Comparison of ENCODE assay signal across 8 cellular contexts in the genomic region with DNA sequence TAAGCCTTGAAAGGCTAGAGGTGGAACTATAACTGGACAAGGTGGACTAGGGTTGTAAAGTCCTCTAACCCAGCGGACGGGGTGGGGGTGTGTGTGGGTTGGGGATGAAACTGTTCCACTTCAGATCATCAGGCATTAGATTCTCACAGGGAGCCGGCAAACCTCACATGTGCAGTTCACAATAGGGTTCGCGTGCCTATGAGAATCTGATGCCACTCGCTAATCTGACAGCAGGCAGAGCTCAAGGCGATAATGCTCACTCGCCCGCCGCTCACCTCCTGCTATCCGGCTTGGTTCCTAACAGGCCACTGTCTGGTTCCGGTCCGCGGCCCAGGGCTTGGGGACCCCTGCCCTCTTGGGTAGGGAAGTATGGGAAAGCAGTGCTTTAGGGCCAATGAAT. TPM values are rescaled to one million over a fixed set of nuclear protein-coding genes. Genes with fewer than 3 reads are reported as not detected.
DNase-seq lines count a peak whose midpoint lies in the region; ATAC-seq, FAIRE-seq and TF ChIP-seq lines count a peak whose summit lies in the region.

No MANE protein-coding gene starts in this region.

- H3K9me3 ChIP-seq in AG04450 (ENCODE audit: control insufficient read depth, insufficient read depth, low read length), result no peaks in the 10 kb centered on the region
- H3K9me3 ChIP-seq in pancreas, result no peaks in the 10 kb centered on the region

- TF ChIP-seq POLR2A in erythroblast (IDR thresholded peaks at IDR 0.05; ENCODE audit: low read length), result no peak

- ATAC-seq in WTC11 (no peak), pancreas (no peak), HG03521 (IDR thresholded peaks at IDR 0.05; ENCODE audit: unreplicated experiment) (no peak)

- no peaks in the 10 kb centered on the region for H3K9me3 Mint-ChIP-seq in WTC11

- 51 to 57% methylated on average over 14 of the region's 14 CpGs for WGBS in pancreas, 2 donors

- peaks cover 37% of the 10 kb centered on the region for H3K36me3 Mint-ChIP-seq in WTC11

- POLR2A ChIA-PET in AG04450 (lab: Yijun Ruan, JAX), result interaction anchor here (0.6 kb wide), 1 partner anchor 39 kb away, joined by 3 read pairs; no protein-coding TSS in a partner anchor
- POLR2A ChIA-PET in HEK293T (lab: Yijun Ruan, JAX), result interaction anchor here (0.9 to 1.0 kb wide), 2 partner anchors 8 to 179 kb away, joined by 3 to 6 read pairs; no protein-coding TSS in a partner anchor
- POLR2A ChIA-PET in WTC11 (lab: Charles Lee), result interaction anchor here (0.6 kb wide), 1 partner anchor 186 kb away, joined by 4 read pairs; no protein-coding TSS in a partner anchor

- peaks cover 0 to 38% (median 23%) of the 10 kb centered on the region in 3 donors for H3K4me1 ChIP-seq in pancreas

- H3K4me3 ChIP-seq in AG04450 (ENCODE audit: low read depth, low read length), result peak overlapping the region; percentile 90
- peak overlapping the region; percentile 48 to 88 (median 74) for H3K4me3 ChIP-seq in pancreas

- peaks cover 17% of the 10 kb centered on the region for H3K4me1 Mint-ChIP-seq in WTC11

- H3K27me3 ChIP-seq in AG04450 (ENCODE audit: control insufficient read depth, insufficient read depth, low read length), result no peaks in the 10 kb centered on the region
- H3K27me3 ChIP-seq in pancreas, result no peaks in the 10 kb centered on the region

- no peaks in the 10 kb centered on the region for H3K27me3 Mint-ChIP-seq in WTC11 (ENCODE audit: low read depth)

- no peak for DNase-seq in AG04450 (ENCODE audit: low read depth, low spot score)
- peak; percentile 19 for DNase-seq in HEK293T (ENCODE audit: extremely low spot score)
- peak; percentile 13 for DNase-seq in WTC11 (ENCODE audit: low spot score)
- peak; percentile 52 to 61 for DNase-seq in erythroblast (lab: John Stamatoyannopoulos, UW)
- DNase-seq in pancreas, result peak in 2 of 6 donors; percentile 33 to 49
- DNase-seq in dedifferentiated amniotic fluid mesenchymal stem cell (ENCODE audit: extremely low spot score), result no peak
- no peak for DNase-seq in AG08396 (ENCODE audit: low spot score)

- H3K4me3 Mint-ChIP-seq in WTC11, result peak overlapping the region; percentile 91

- intact Hi-C loops in pancreas (cut with DNase I), result no loop called here

- CTCF ChIA-PET in AG04450 (lab: Charles Lee), result interaction anchor here (0.5 to 1.4 kb wide), 5 partner anchors 41 to 341 kb away, joined by 3 to 5 read pairs (median 3); no protein-coding TSS in a partner anchor
- CTCF ChIA-PET in HEK293T (lab: Yijun Ruan, JAX), result no interaction called here
- CTCF ChIA-PET in WTC11 (lab: Charles Lee), result no interaction called here

- peaks cover 0 to 6% (median 4%) of the 10 kb centered on the region in 3 donors for H3K36me3 ChIP-seq in pancreas

- no peak for FAIRE-seq in pancreas (lab: Jason Lieb, UNC)

- peak overlapping the region; percentile 89 for H3K27ac Mint-ChIP-seq in WTC11

- no peak for TF ChIP-seq CTCF in AG04450 (IDR thresholded peaks at IDR 0.05; ENCODE audit: low read depth, low read length)
- TF ChIP-seq CTCF in WTC11 (IDR thresholded peaks at IDR 0.05), result no peak
- TF ChIP-seq CTCF in pancreas (IDR thresholded peaks at IDR 0.05), result no peak

- H3K27ac ChIP-seq in AG04450 (ENCODE audit: low read depth, low read length) (no peak overlapping the region), pancreas (peak overlapping the region in 1 of 4 donors; percentile 45)

TF ChIP-seq in HEK293T, 16 proteins besides CTCF, POLR2A, EP300 and RAD21:
- TF ChIP-seq CTBP1 (IDR thresholded peaks at IDR 0.05; ENCODE audit: borderline replicate concordance), result no peak
- TF ChIP-seq SP1 (IDR thresholded peaks at IDR 0.05), result no peak
- no peak for TF ChIP-seq HDGF (IDR thresholded peaks at IDR 0.05; ENCODE audit: borderline replicate concordance)
- TF ChIP-seq SUZ12 (IDR thresholded peaks at IDR 0.05), result no peak
- TF ChIP-seq FOXM1 (IDR thresholded peaks at IDR 0.05; ENCODE audit: borderline replicate concordance), result no peak
- TF ChIP-seq LEF1 (IDR thresholded peaks at IDR 0.05; ENCODE audit: borderline replicate concordance), result no peak
- TF ChIP-seq BHLHE40 (IDR thresholded peaks at IDR 0.05; ENCODE audit: borderline replicate concordance), result no peak
- TF ChIP-seq ELF4 (IDR thresholded peaks at IDR 0.05), result no peak
- TF ChIP-seq TARDBP (IDR thresholded peaks at IDR 0.05), result no peak
- TF ChIP-seq, protein P1, sequence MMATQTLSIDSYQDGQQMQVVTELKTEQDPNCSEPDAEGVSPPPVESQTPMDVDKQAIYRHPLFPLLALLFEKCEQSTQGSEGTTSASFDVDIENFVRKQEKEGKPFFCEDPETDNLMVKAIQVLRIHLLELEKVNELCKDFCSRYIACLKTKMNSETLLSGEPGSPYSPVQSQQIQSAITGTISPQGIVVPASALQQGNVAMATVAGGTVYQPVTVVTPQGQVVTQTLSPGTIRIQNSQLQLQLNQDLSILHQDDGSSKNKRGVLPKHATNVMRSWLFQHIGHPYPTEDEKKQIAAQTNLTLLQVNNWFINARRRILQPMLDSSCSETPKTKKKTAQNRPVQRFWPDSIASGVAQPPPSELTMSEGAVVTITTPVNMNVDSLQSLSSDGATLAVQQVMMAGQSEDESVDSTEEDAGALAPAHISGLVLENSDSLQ (IDR thresholded peaks at IDR 0.05), result no peak
TF ChIP-seq in HEK293T: peak in this region for 0.

TF ChIP-seq in WTC11, 78 proteins besides CTCF, POLR2A, EP300 and RAD21:
- no peak for TF ChIP-seq HMGA2 (CRISPR knock-in tag; IDR thresholded peaks at IDR 0.05)

RNA-seq across cellular contexts. Expression of gene ERLIN1, which starts 1.0 kb away (rescaled TPM):
- polyA plus RNA-seq in AG04450 (2011; rRNA removed) (40.4 and 50.1 TPM in 2 replicates), pancreas (1 to 10 TPM; 2.9 to 7.5 TPM)
- 15.9 and 25.8 TPM in 2 replicates for polyA minus RNA-seq in AG04450 (2011; rRNA and poly(A)+ RNA removed)
- total RNA-seq in WTC11 (2021) (23.5 to 33.4 TPM (median 31.5 TPM) in 3 replicates), pancreas (10 to 100 TPM in 4 of 6 donors, 1 to 10 TPM in 2; 8.5 to 13.2 (median 11.6) TPM)

RNA-seq across cellular contexts. Expression of gene CHUK, which starts 42.6 kb away (rescaled TPM):
- polyA plus RNA-seq in AG04450 (2011; rRNA removed), result 15.9 and 22.4 TPM in 2 replicates
- 8.0 and 14.9 TPM in 2 replicates for polyA minus RNA-seq in AG04450 (2011; rRNA and poly(A)+ RNA removed)
- total RNA-seq in WTC11 (2021), result 14.7 to 16.6 TPM (median 14.7 TPM) in 3 replicates
- total RNA-seq in pancreas, result 1 to 10 TPM; 4.8 to 9.2 (median 6.1) TPM
- 1 to 10 TPM; 3.7 to 8.7 TPM for polyA plus RNA-seq in pancreas

Comparison
In these comparisons a context has a peak if more than half of its experiments do, and no peak if none do; other contexts are left out.
1. DNase-seq: peak in HEK293T (single experiment), WTC11 (single experiment) and erythroblast (2 of 2); none in AG04450 (single experiment), dedifferentiated amniotic fluid mesenchymal stem cell (single experiment) and AG08396 (single experiment).